In the genomic region with DNA sequence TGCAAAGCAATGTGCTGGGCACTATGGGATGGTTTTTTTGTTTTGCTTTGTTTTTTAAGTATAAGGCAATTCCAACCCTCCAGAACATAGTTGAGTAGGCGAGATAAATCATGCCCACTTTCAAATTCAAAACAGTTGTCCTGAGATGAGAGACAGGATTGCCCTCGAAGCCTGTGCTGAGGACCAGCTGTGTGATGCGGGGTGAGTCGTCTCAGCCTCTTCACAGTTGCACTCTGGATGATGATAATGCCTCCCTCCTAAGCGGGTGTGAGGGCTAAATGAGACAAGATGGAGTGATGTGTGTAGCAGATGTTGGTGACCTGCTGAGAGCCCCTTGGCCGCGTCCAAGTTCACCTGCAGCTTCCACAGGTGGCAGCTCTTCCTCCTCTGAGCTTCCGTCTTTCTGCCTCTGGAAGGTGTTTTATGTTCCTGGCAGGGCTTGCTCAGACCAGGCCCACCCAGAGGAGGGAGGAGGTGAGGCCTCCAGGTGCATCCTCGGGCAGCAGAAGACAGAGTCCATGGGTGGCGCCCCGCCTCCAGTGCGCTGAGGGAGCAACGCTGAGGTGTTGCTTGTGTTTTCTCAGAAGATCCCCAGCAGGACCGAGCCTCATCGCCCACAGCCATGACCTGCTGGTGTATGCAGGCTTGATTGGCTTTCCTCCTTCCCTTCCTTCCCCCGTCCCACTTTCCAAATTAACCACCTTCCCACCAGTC, we compare ENCODE assay signal across 18 cellular contexts. TPM values are rescaled to one million over a fixed set of nuclear protein-coding genes. Genes with fewer than 3 reads are reported as not detected.
A peak's percentile ranks its signal among the peaks of the same experiment; 100 is the strongest.
DNase-seq lines count a peak whose midpoint lies in the region; ATAC-seq and TF ChIP-seq lines count a peak whose summit lies in the region.
"Had no signal": no experiment of that assay in that cellular context is flagged by ENCODE, and none has a peak within 500 bp of the region (broad histone marks: within the 10 kb centered on the region; RNA-seq: fewer than 3 reads in every experiment).

No MANE protein-coding gene starts in this region.

- no peak overlapping the region for H2AK9ac ChIP-seq in IMR-90 (replicated peaks; ENCODE audit: low read depth, low read length, poor library complexity)

- TF ChIP-seq RAD21 in IMR-90 (IDR thresholded peaks at IDR 0.05; ENCODE audit: low read length) = no peak

- H3K4ac ChIP-seq in IMR-90 (ENCODE audit: low read depth, low read length) (no peak overlapping the region), neuronal stem cell (ENCODE audit: low read length) (no peak overlapping the region)

- H2BK120ac ChIP-seq in IMR-90 (ENCODE audit: low read depth, low read length) (no peak overlapping the region), neuronal stem cell (ENCODE audit: low read depth, low read length) (no peak overlapping the region)

- H3K23ac ChIP-seq in IMR-90 (ENCODE audit: low read depth, low read length) (no peak overlapping the region), neuronal stem cell (ENCODE audit: low read depth, low read length, poor library complexity) (no peak overlapping the region)

- H3K18ac ChIP-seq in IMR-90 (ENCODE audit: low read depth, low read length) (no peak overlapping the region), neuronal stem cell (ENCODE audit: low read length) (peak overlapping the region; percentile 55)

- H3K27me3 ChIP-seq in IMR-90 (ENCODE audit: control insufficient read depth, insufficient read depth, low read length) (peaks cover 16% of the 10 kb centered on the region), neuronal stem cell (ENCODE audit: control insufficient read depth in 3 of 3, insufficient read depth in 3 of 3, low read depth in 1 of 3, low read length in 3 of 3) (peaks cover 0 to 3% (median 0%) of the 10 kb centered on the region in 3 experiments)

- no peak overlapping the region for H2BK15ac ChIP-seq in IMR-90 (ENCODE audit: low read depth, low read length)
- H2BK15ac ChIP-seq in neuronal stem cell (ENCODE audit: low read length) = no peak overlapping the region

- WGBS in IMR-90 (ENCODE audit: extremely low coverage in 2 of 2, insufficient read length in 1 of 2), 2 experiments = 92% methylated on average over 4 of the region's 16 CpGs; no CpG with 5 or more reads in 1 of the 2 experiments
- no CpG with 5 or more reads among the region's 16 CpGs for WGBS in neuronal stem cell (ENCODE audit: extremely low coverage in 2 of 2, insufficient read length in 2 of 2, insufficient replicate concordance in 1 of 2), 2 donors

- no peak overlapping the region for H3K56ac ChIP-seq in IMR-90 (ENCODE audit: extremely low read depth, insufficient read depth, low read length)

- intact Hi-C loops in IMR-90 (cut with micrococcal nuclease) = no loop called here

- CTCF ChIA-PET in IMR-90 (lab: Yijun Ruan, JAX) = interaction anchor here (2.2 kb wide), 1 partner anchor 10 kb away, joined by 12 read pairs; no protein-coding TSS in a partner anchor

- H3K36me3 ChIP-seq in IMR-90 (ENCODE audit: control insufficient read depth, insufficient read depth, low read length) (no peaks in the 10 kb centered on the region), neuronal stem cell (replicated peaks in 1 of 2; ENCODE audit: control insufficient read depth in 2 of 2, insufficient read depth in 2 of 2, low read length in 2 of 2) (no peaks in the 10 kb centered on the region)
- H3K36me3 ChIP-seq: BE2C, HAP-1 had no signal

- no peak for TF ChIP-seq POLR2A in IMR-90 (IDR thresholded peaks at IDR 0.05; ENCODE audit: low read depth, low read length)

- H2AFZ ChIP-seq in IMR-90 (replicated peaks; ENCODE audit: low read length, poor library complexity) (peak overlapping the region; percentile 5), neuronal stem cell (ENCODE audit: low read length) (no peak overlapping the region)
- H2AFZ ChIP-seq: GM23248 had no signal

- DNase-seq in IMR-90 (peak; percentile 12), NCI-H146 treated with DMSO at 0.1 percent for 48 hours (lab: John Stamatoyannopoulos, UW; ENCODE audit: unreplicated experiment) (peak; percentile 83), fibroblast of mammary gland (ENCODE audit: low read depth) (peak; percentile 5), neuronal stem cell (ENCODE audit: low spot score) (no peak), SW 1271 (lab: John Stamatoyannopoulos, UW) (no peak), NCI-H1417 treated with DMSO at 0.1 percent for 48 hours (lab: John Stamatoyannopoulos, UW) (no peak)
- DNase-seq: BE2C, GM23248, KBM-7, NCI-H1105, NCI-H187, NCI-H510A, NCI-H748 treated with DMSO at 0.1 percent for 48 hours, T-cell had no signal

- H4K91ac ChIP-seq in IMR-90 (ENCODE audit: insufficient read depth, low read depth, low read length) = no peak overlapping the region
- H4K91ac ChIP-seq in neuronal stem cell (ENCODE audit: low read depth, low read length, poor library complexity) = no peak overlapping the region

- H4K5ac ChIP-seq in IMR-90 (ENCODE audit: low read depth, low read length) = no peak overlapping the region

- H3K9me3 ChIP-seq in IMR-90 (ENCODE audit: control insufficient read depth, insufficient read depth, low read length) = no peaks in the 10 kb centered on the region
- no peaks in the 10 kb centered on the region for H3K9me3 ChIP-seq in neuronal stem cell (replicated peaks in 1 of 2; ENCODE audit: control insufficient read depth in 2 of 2, insufficient read depth in 1 of 2, low read depth in 1 of 2, low read length in 2 of 2)
- H3K9me3 ChIP-seq: BE2C, HAP-1 had no signal

- H3K27ac ChIP-seq in IMR-90 (ENCODE audit: insufficient read depth, low read length) (no peak overlapping the region), neuronal stem cell (replicated peaks; ENCODE audit: low read length) (no peak overlapping the region)
- H3K27ac ChIP-seq: GM23248 had no signal

- no peaks in the 10 kb centered on the region; the same call in 1 of the 2 replicates for H3K4me1 ChIP-seq in IMR-90 (ENCODE audit: control insufficient read depth, insufficient read depth, low read length)
- H3K4me1 ChIP-seq in neuronal stem cell (ENCODE audit: control insufficient read depth in 2 of 2, insufficient read depth in 1 of 2, low read depth in 1 of 2, low read length in 2 of 2) = no peaks in the 10 kb centered on the region
- H3K4me1 ChIP-seq: BE2C had no signal

- no peak for TF ChIP-seq CTCF in IMR-90 (conservative IDR thresholded peaks at IDR 0.05; ENCODE audit: low read depth, low read length)
- no peak for TF ChIP-seq CTCF in fibroblast of mammary gland (conservative IDR thresholded peaks at IDR 0.05; ENCODE audit: control insufficient read depth, insufficient read depth, low read depth, low read length)

- BruUV-seq in IMR-90 (replicated peaks; lab: Mats Ljungman, UMichigan) = no TSS peak

- H2BK5ac ChIP-seq in IMR-90 (ENCODE audit: low read depth, low read length, poor library complexity, severe bottlenecking) (no peak overlapping the region), neuronal stem cell (ENCODE audit: low read length) (no peak overlapping the region)

- H2BK12ac ChIP-seq in neuronal stem cell (ENCODE audit: low read length) = no peak overlapping the region

- H3K4me2 ChIP-seq in IMR-90 (ENCODE audit: low read depth, low read length) = no peak overlapping the region
- no peak overlapping the region for H3K4me2 ChIP-seq in neuronal stem cell (ENCODE audit: insufficient read depth, low read length, poor library complexity, severe bottlenecking)

- ATAC-seq in IMR-90 (ENCODE audit: low read depth) (no peak), GM21367 (IDR thresholded peaks at IDR 0.05; ENCODE audit: unreplicated experiment) (no peak)
- ATAC-seq: Panc1, SK-N-SH treated with all-trans-retinoic acid at 6 μM for 48 hours, T-cell had no signal

- H4K8ac ChIP-seq in IMR-90 (ENCODE audit: low read depth in 2 of 2, low read length in 2 of 2) (no peak overlapping the region), neuronal stem cell (ENCODE audit: low read depth, low read length) (no peak overlapping the region)

- H4K20me1 ChIP-seq in IMR-90 (ENCODE audit: insufficient read depth, low read length) = no peaks in the 10 kb centered on the region

- dilution Hi-C loops in IMR-90 (cut with HindIII; ENCODE audit: low sequenced_read_pairs, unreplicated experiment) = no loop called here

- H3K4me3 ChIP-seq in IMR-90 (ENCODE audit: insufficient read depth, low read depth, low read length) (no peak overlapping the region), fibroblast of mammary gland (ENCODE audit: control insufficient read depth, low read depth, low read length) (no peak overlapping the region), neuronal stem cell (ENCODE audit: low read length in 2 of 2) (no peak overlapping the region)
- H3K4me3 ChIP-seq: GM23248, HAP-1 had no signal

- H3K79me1 ChIP-seq in IMR-90 (ENCODE audit: low read depth in 1 of 2, low read length in 2 of 2) (no peaks in the 10 kb centered on the region), neuronal stem cell (ENCODE audit: low read depth, low read length) (no peaks in the 10 kb centered on the region)

- peaks cover 7% of the 10 kb centered on the region for H3K9me1 ChIP-seq in IMR-90 (ENCODE audit: insufficient read depth, low read length)

- in situ Hi-C loops in IMR-90 (cut with MboI; ENCODE audit: low sequenced_read_pairs) = no loop called here

- no peak overlapping the region for H2AK5ac ChIP-seq in IMR-90 (ENCODE audit: low read depth, low read length)
- no peak overlapping the region for H2AK5ac ChIP-seq in neuronal stem cell (ENCODE audit: low read depth, low read length)

- POLR2A ChIA-PET in IMR-90 (lab: Charles Lee; ENCODE audit: unreplicated experiment) = no interaction called here

- H3K14ac ChIP-seq in IMR-90 (replicated peaks; ENCODE audit: low read depth, low read length) (no peak overlapping the region), neuronal stem cell (ENCODE audit: low read length) (no peak overlapping the region)

- H2BK20ac ChIP-seq in IMR-90 (ENCODE audit: low read depth, low read length) = no peak overlapping the region

- H3K9ac ChIP-seq in IMR-90 (ENCODE audit: low read depth, low read length) = no peak overlapping the region
- H3K9ac ChIP-seq in neuronal stem cell (ENCODE audit: low read depth, low read length, poor library complexity) = peak overlapping the region; percentile 22
- H3K9ac ChIP-seq: GM23248 had no signal

TF ChIP-seq in IMR-90, 13 proteins besides CTCF, POLR2A, EP300 and RAD21 (continues in another document):
- TF ChIP-seq MXI1 (IDR thresholded peaks at IDR 0.05; ENCODE audit: borderline replicate concordance, low read depth, low read length) (no peak), BHLHE40 (IDR thresholded peaks at IDR 0.05; ENCODE audit: low read depth, low read length) (no peak), NFE2L2 (IDR thresholded peaks at IDR 0.05; ENCODE audit: low read depth, low read length) (no peak)

RNA-seq across cellular contexts. Expression of a gene that starts 30.6 kb away (rescaled TPM):
- 2.8 and 4.3 TPM in 2 replicates for total RNA-seq in IMR-90 (2012; rRNA removed)
- 4.3 and 5.0 TPM in 2 replicates for polyA plus RNA-seq in IMR-90 (2012; rRNA removed)
- polyA plus RNA-seq in IMR-90 (2012; cell fraction: cytosol; rRNA removed) = 2.4 and 7.3 TPM in 2 replicates
- 3.5 and 4.9 TPM in 2 replicates for polyA plus RNA-seq in IMR-90 (2012; cell fraction: nucleus; rRNA removed; ENCODE audit: low replicate concordance)
- polyA plus RNA-seq in neuronal stem cell (2013, experiment 1 of 2) = 9.9 TPM
- polyA plus RNA-seq in neuronal stem cell (2013, experiment 2 of 2) = 10.0 TPM

RNA-seq across cellular contexts. Expression of a gene that starts 50.4 kb away (rescaled TPM):
- 1.4 TPM in 2 replicates for total RNA-seq in IMR-90 (2012; rRNA removed)
- 2.0 and 2.1 TPM in 2 replicates for polyA plus RNA-seq in IMR-90 (2012; rRNA removed)
- 2.3 and 2.7 TPM in 2 replicates for polyA plus RNA-seq in IMR-90 (2012; cell fraction: cytosol; rRNA removed)
- polyA plus RNA-seq in IMR-90 (2012; cell fraction: nucleus; rRNA removed; ENCODE audit: low replicate concordance) = 1.8 and 3.5 TPM in 2 replicates
- 4.1 TPM for polyA plus RNA-seq in neuronal stem cell (2013, experiment 1 of 2)
- polyA plus RNA-seq in neuronal stem cell (2013, experiment 2 of 2) = 4.0 TPM

Comparison
In these comparisons a context has a peak if more than half of its experiments do, and no peak if none do; other contexts are left out.
1. DNase-seq: peak in IMR-90 (single experiment), NCI-H146 treated with DMSO at 0.1 percent for 48 hours (single experiment) and fibroblast of mammary gland (single experiment); none in neuronal stem cell (single experiment), SW 1271 (0 of 2) and NCI-H1417 treated with DMSO at 0.1 percent for 48 hours (single experiment).